Comparison of ENCODE assay signal across 11 cellular contexts in the genomic region with DNA sequence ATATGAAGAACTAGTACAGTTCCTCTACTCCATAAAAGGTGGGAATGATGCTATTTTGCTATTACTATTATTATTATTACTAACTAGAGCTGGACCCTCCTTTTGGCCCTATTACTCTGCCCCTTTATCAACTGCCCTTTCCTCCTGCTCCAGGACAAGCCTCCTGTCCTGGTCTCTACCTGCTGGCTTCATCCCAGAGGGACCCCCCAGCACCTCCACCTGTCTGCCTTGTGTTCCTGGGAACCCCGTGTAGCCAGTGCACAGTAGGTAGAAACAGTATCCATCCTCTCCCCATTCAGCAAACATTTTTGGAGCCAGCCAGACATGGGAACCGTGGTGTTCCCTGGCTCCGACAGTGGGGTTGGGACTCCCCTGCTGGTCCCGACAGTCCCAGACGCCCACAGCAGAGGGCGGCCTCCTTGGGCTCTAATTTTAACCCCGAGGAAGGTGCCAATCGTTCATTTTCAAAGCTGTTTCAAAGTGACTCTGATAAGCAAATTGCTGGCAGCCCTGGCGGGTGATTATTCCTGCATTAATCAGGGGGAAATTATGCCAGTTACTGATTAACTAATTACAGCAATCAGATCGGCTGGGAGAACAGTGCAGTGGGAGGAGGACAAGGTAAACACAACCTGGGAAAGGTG. TPM values are rescaled to one million over a fixed set of nuclear protein-coding genes. Genes with fewer than 3 reads are reported as not detected.
DNase-seq lines count a peak whose midpoint lies in the region; ATAC-seq and TF ChIP-seq lines count a peak whose summit lies in the region.
"Had no signal": no experiment of that assay in that cellular context is flagged by ENCODE, and none has a peak within 500 bp of the region (broad histone marks: within the 10 kb centered on the region; RNA-seq: fewer than 3 reads in every experiment).

No MANE protein-coding gene starts in this region.

- intact Hi-C loops in left ventricle myocardium inferior (cut with micrococcal nuclease): no loop called here
- intact Hi-C loops in activated T-helper 2 cell treated with anti-CD3 and anti-CD28 coated beads, Interferon-gamma antibody, Interleukin-2, Interleukin-4, amounts not matched to agents 10 μg/mL and 5 μg/mL and 100 μg/mL, durations not matched to agents 14 hours and 24 hours and 36 hours (cut with micrococcal nuclease): no loop called here

- H3K4me1 ChIP-seq in SK-N-SH (ENCODE audit: control insufficient read depth in 1 of 2, insufficient read depth in 2 of 2, low read depth in 1 of 2, low read length in 1 of 2) (peaks cover 0 to 23% of the 10 kb centered on the region in 2 experiments; a peak in 1 of 4 replicates), left ventricle myocardium inferior (peaks cover 8% of the 10 kb centered on the region), upper lobe of left lung (no peaks in the 10 kb centered on the region)

- peak; percentile 37 for TF ChIP-seq CTCF in SK-N-SH (IDR thresholded peaks at IDR 0.05)
- TF ChIP-seq CTCF in left ventricle myocardium inferior (IDR thresholded peaks at IDR 0.05; ENCODE audit: borderline replicate concordance): peak; percentile 59
- peak in 3 of 6 experiments; percentile 17 to 38 (median 29) for TF ChIP-seq CTCF in upper lobe of left lung (IDR thresholded peaks at IDR 0.05)

- no peak overlapping the region for H3K9ac ChIP-seq in SK-N-SH
- H3K9ac ChIP-seq: KMS-11 had no signal

- H3K9me3 ChIP-seq in SK-N-SH: no peaks in the 10 kb centered on the region
- no peaks in the 10 kb centered on the region for H3K9me3 ChIP-seq in left ventricle myocardium inferior (replicated peaks)
- no peaks in the 10 kb centered on the region for H3K9me3 ChIP-seq in upper lobe of left lung

- H3F3A ChIP-seq in SK-N-SH (replicated peaks; ENCODE audit: insufficient read depth): no peaks in the 10 kb centered on the region

- ATAC-seq in activated naive CD8-positive, alpha-beta T cell treated with anti-CD3 and anti-CD28 coated beads, Interleukin-2, amount 50 U/mL, for 24 hours: no peak
- ATAC-seq in upper lobe of left lung (ENCODE audit: low FRiP score in 2 of 2): peak in 1 of 2 donors; percentile 41
- ATAC-seq: activated naive CD4-positive, alpha-beta T cell treated with anti-CD3 and anti-CD28 coated beads, Interleukin-2, amount 50 U/mL, for 72 hours; naive thymus-derived CD4-positive, alpha-beta T cell had no signal

- 49% methylated on average over 10 of the region's 10 CpGs for WGBS in SK-N-SH (ENCODE audit: low lambda C conversion rate)
- WGBS in upper lobe of left lung, 2 donors: 14 to 44% methylated on average over 10 of the region's 10 CpGs

- TF ChIP-seq EP300 in SK-N-SH (IDR thresholded peaks at IDR 0.05; ENCODE audit: borderline replicate concordance in 1 of 2, low read depth in 1 of 2, low read length in 1 of 2): no peak
- no peak for TF ChIP-seq EP300 in upper lobe of left lung (IDR thresholded peaks at IDR 0.05)

- no peak overlapping the region for H2AFZ ChIP-seq in SK-N-SH (ENCODE audit: low read depth)

- CTCF ChIA-PET in SK-N-SH (lab: Yijun Ruan, JAX): interaction anchor here (0.6 to 1.7 kb wide), 4 partner anchors 9 to 49 kb away, joined by 3 to 5 read pairs (median 4); no protein-coding TSS in a partner anchor

- peak; percentile 3 for DNase-seq in activated naive CD8-positive, alpha-beta T cell treated with anti-CD3 and anti-CD28 coated beads, Interleukin-2, amount 50 U/mL, for 24 hours
- DNase-seq in activated naive CD8-positive, alpha-beta T cell treated with anti-CD3 and anti-CD28 coated beads for 36 hours: no peak
- DNase-seq in SK-N-SH (peak; percentile 50), left ventricle myocardium inferior (peak; percentile 19), upper lobe of left lung (peak; percentile 32 to 35), germinal center (ENCODE audit: low spot score) (no peak)
- DNase-seq in activated T-helper 2 cell treated with anti-CD3 and anti-CD28 coated beads, Interferon-gamma antibody, Interleukin-2, Interleukin-4, amounts not matched to agents 10 μg/mL and 5 μg/mL and 100 μg/mL, durations not matched to agents 14 hours and 24 hours and 36 hours (ENCODE audit: low spot score): no peak
- no peak for DNase-seq in activated CD8-positive, alpha-beta memory T cell treated with anti-CD3 and anti-CD28 coated beads for 24 hours
- DNase-seq: naive thymus-derived CD4-positive, alpha-beta T cell had no signal

- H3K9me3 Mint-ChIP-seq in activated naive CD8-positive, alpha-beta T cell treated with anti-CD3 and anti-CD28 coated beads, Interleukin-2, amount 50 U/mL, for 24 hours: no peaks in the 10 kb centered on the region
- no peaks in the 10 kb centered on the region for H3K9me3 Mint-ChIP-seq in activated naive CD8-positive, alpha-beta T cell treated with anti-CD3 and anti-CD28 coated beads for 36 hours
- no peaks in the 10 kb centered on the region for H3K9me3 Mint-ChIP-seq in activated T-helper 2 cell treated with anti-CD3 and anti-CD28 coated beads, Interferon-gamma antibody, Interleukin-2, Interleukin-4, amounts not matched to agents 10 μg/mL and 5 μg/mL and 100 μg/mL, durations not matched to agents 14 hours and 24 hours and 36 hours
- H3K9me3 Mint-ChIP-seq: activated naive CD4-positive, alpha-beta T cell treated with anti-CD3 and anti-CD28 coated beads, Interleukin-2, amount 50 U/mL, for 72 hours; naive thymus-derived CD4-positive, alpha-beta T cell had no signal

- TF ChIP-seq RAD21 in SK-N-SH (IDR thresholded peaks at IDR 0.05; ENCODE audit: low read length): peak; percentile 24; the same call in 1 of the 2 replicates

- peaks cover 18% of the 10 kb centered on the region for H3K27me3 Mint-ChIP-seq in activated naive CD8-positive, alpha-beta T cell treated with anti-CD3 and anti-CD28 coated beads, Interleukin-2, amount 50 U/mL, for 24 hours
- peaks cover 7% of the 10 kb centered on the region for H3K27me3 Mint-ChIP-seq in activated naive CD8-positive, alpha-beta T cell treated with anti-CD3 and anti-CD28 coated beads for 36 hours
- peaks cover 26% of the 10 kb centered on the region for H3K27me3 Mint-ChIP-seq in activated T-helper 2 cell treated with anti-CD3 and anti-CD28 coated beads, Interferon-gamma antibody, Interleukin-2, Interleukin-4, amounts not matched to agents 10 μg/mL and 5 μg/mL and 100 μg/mL, durations not matched to agents 14 hours and 24 hours and 36 hours (ENCODE audit: low read depth)

- no peaks in the 10 kb centered on the region for H3K79me2 ChIP-seq in SK-N-SH (ENCODE audit: insufficient read depth)

- H3K4me3 Mint-ChIP-seq in activated naive CD8-positive, alpha-beta T cell treated with anti-CD3 and anti-CD28 coated beads, Interleukin-2, amount 50 U/mL, for 24 hours: no peak overlapping the region
- no peak overlapping the region for H3K4me3 Mint-ChIP-seq in activated naive CD8-positive, alpha-beta T cell treated with anti-CD3 and anti-CD28 coated beads for 36 hours
- no peak overlapping the region for H3K4me3 Mint-ChIP-seq in activated T-helper 2 cell treated with anti-CD3 and anti-CD28 coated beads, Interferon-gamma antibody, Interleukin-2, Interleukin-4, amounts not matched to agents 10 μg/mL and 5 μg/mL and 100 μg/mL, durations not matched to agents 14 hours and 24 hours and 36 hours (ENCODE audit: low read depth)
- H3K4me3 Mint-ChIP-seq: naive thymus-derived CD4-positive, alpha-beta T cell had no signal

- H3K36me3 Mint-ChIP-seq in activated naive CD8-positive, alpha-beta T cell treated with anti-CD3 and anti-CD28 coated beads, Interleukin-2, amount 50 U/mL, for 24 hours (ENCODE audit: low read depth): no peaks in the 10 kb centered on the region
- no peaks in the 10 kb centered on the region for H3K36me3 Mint-ChIP-seq in activated naive CD8-positive, alpha-beta T cell treated with anti-CD3 and anti-CD28 coated beads for 36 hours
- H3K36me3 Mint-ChIP-seq in activated T-helper 2 cell treated with anti-CD3 and anti-CD28 coated beads, Interferon-gamma antibody, Interleukin-2, Interleukin-4, amounts not matched to agents 10 μg/mL and 5 μg/mL and 100 μg/mL, durations not matched to agents 14 hours and 24 hours and 36 hours (ENCODE audit: low read depth): no peaks in the 10 kb centered on the region
- H3K36me3 Mint-ChIP-seq: activated naive CD4-positive, alpha-beta T cell treated with anti-CD3 and anti-CD28 coated beads, Interleukin-2, amount 50 U/mL, for 72 hours; naive thymus-derived CD4-positive, alpha-beta T cell had no signal

- H3K4me3 ChIP-seq in SK-N-SH (ENCODE audit: low read depth in 2 of 2, low read length in 1 of 2): no peak overlapping the region
- no peak overlapping the region for H3K4me3 ChIP-seq in left ventricle myocardium inferior
- H3K4me3 ChIP-seq in upper lobe of left lung: no peak overlapping the region

- no peaks in the 10 kb centered on the region for H4K20me1 ChIP-seq in SK-N-SH (ENCODE audit: insufficient read depth)

- H3K4me1 Mint-ChIP-seq in activated naive CD8-positive, alpha-beta T cell treated with anti-CD3 and anti-CD28 coated beads, Interleukin-2, amount 50 U/mL, for 24 hours: no peaks in the 10 kb centered on the region
- peaks cover 2% of the 10 kb centered on the region for H3K4me1 Mint-ChIP-seq in activated naive CD8-positive, alpha-beta T cell treated with anti-CD3 and anti-CD28 coated beads for 36 hours
- no peaks in the 10 kb centered on the region for H3K4me1 Mint-ChIP-seq in activated T-helper 2 cell treated with anti-CD3 and anti-CD28 coated beads, Interferon-gamma antibody, Interleukin-2, Interleukin-4, amounts not matched to agents 10 μg/mL and 5 μg/mL and 100 μg/mL, durations not matched to agents 14 hours and 24 hours and 36 hours (ENCODE audit: low read depth)

- H3K4me2 ChIP-seq in SK-N-SH: no peak overlapping the region
- H3K4me2 ChIP-seq: KMS-11 had no signal

- H3K27me3 ChIP-seq in SK-N-SH (ENCODE audit: insufficient read depth): peaks cover 13% of the 10 kb centered on the region; the same call in 1 of the 2 replicates
- H3K27me3 ChIP-seq in left ventricle myocardium inferior (ENCODE audit: low read depth): peaks cover 39% of the 10 kb centered on the region
- peaks cover 0 to 4% (median 0%) of the 10 kb centered on the region in 4 donors for H3K27me3 ChIP-seq in upper lobe of left lung

- H3K27ac Mint-ChIP-seq in activated naive CD8-positive, alpha-beta T cell treated with anti-CD3 and anti-CD28 coated beads, Interleukin-2, amount 50 U/mL, for 24 hours: no peak overlapping the region
- no peak overlapping the region for H3K27ac Mint-ChIP-seq in activated naive CD8-positive, alpha-beta T cell treated with anti-CD3 and anti-CD28 coated beads for 36 hours
- H3K27ac Mint-ChIP-seq in activated T-helper 2 cell treated with anti-CD3 and anti-CD28 coated beads, Interferon-gamma antibody, Interleukin-2, Interleukin-4, amounts not matched to agents 10 μg/mL and 5 μg/mL and 100 μg/mL, durations not matched to agents 14 hours and 24 hours and 36 hours: no peak overlapping the region
- H3K27ac Mint-ChIP-seq: activated naive CD4-positive, alpha-beta T cell treated with anti-CD3 and anti-CD28 coated beads, Interleukin-2, amount 50 U/mL, for 72 hours had no signal

- H3K27ac ChIP-seq in SK-N-SH (ENCODE audit: low read depth in 2 of 2, low read length in 1 of 2) (no peak overlapping the region), left ventricle myocardium inferior (replicated peaks) (no peak overlapping the region), upper lobe of left lung (no peak overlapping the region)
- H3K27ac ChIP-seq: KMS-11 had no signal

- H3K9me2 ChIP-seq in SK-N-SH: no peaks in the 10 kb centered on the region

- H3K36me3 ChIP-seq in SK-N-SH (replicated peaks in 1 of 2; ENCODE audit: control insufficient read depth in 1 of 2, insufficient read depth in 2 of 2, low read length in 1 of 2) (no peaks in the 10 kb centered on the region), left ventricle myocardium inferior (no peaks in the 10 kb centered on the region), upper lobe of left lung (no peaks in the 10 kb centered on the region)

- POLR2A ChIA-PET in SK-N-SH (lab: Yijun Ruan, JAX): interaction anchor here (0.7 kb wide), 1 partner anchor 12 kb away, joined by 3 read pairs; no protein-coding TSS in a partner anchor

- no peak for TF ChIP-seq POLR2A in upper lobe of left lung (IDR thresholded peaks at IDR 0.05)

RNA-seq across cellular contexts. Expression of a gene that starts 44.2 kb away (rescaled TPM):
- 1 to 10 TPM in 1 of 2 experiments, under 1 TPM in 1; 0.89 to 1.2 TPM for total RNA-seq in activated naive CD8-positive, alpha-beta T cell treated with anti-CD3 and anti-CD28 coated beads for 36 hours
- polyA plus RNA-seq in SK-N-SH (2012; rRNA removed): 4.4 and 5.1 TPM in 2 replicates
- 1.5 and 2.0 TPM in 2 replicates for polyA plus RNA-seq in SK-N-SH (2012; cell fraction: cytosol; rRNA removed)
- polyA plus RNA-seq in SK-N-SH (2012; cell fraction: nucleus; rRNA removed): 9.9 and 16.9 TPM in 2 replicates
- total RNA-seq in left ventricle myocardium inferior (3.3 TPM), upper lobe of left lung (10 to 100 TPM in 2 of 6 donors, 1 to 10 TPM in 4; 3.1 to 19.6 (median 5.8) TPM)
- total RNA-seq in activated T-helper 2 cell treated with anti-CD3 and anti-CD28 coated beads, Interferon-gamma antibody, Interleukin-2, Interleukin-4, amounts not matched to agents 10 μg/mL and 5 μg/mL and 100 μg/mL, durations not matched to agents 14 hours and 24 hours and 36 hours: 1.8 and 2.1 TPM in 2 replicates

Comparison
In these comparisons a context has a peak if more than half of its experiments do, and no peak if none do; other contexts are left out.
1. DNase-seq: peak in activated naive CD8-positive, alpha-beta T cell treated with anti-CD3 and anti-CD28 coated beads, Interleukin-2, amount 50 U/mL, for 24 hours (single experiment), SK-N-SH (single experiment), left ventricle myocardium inferior (single experiment) and upper lobe of left lung (2 of 2); none in activated naive CD8-positive, alpha-beta T cell treated with anti-CD3 and anti-CD28 coated beads for 36 hours (single experiment), germinal center (single experiment), activated T-helper 2 cell treated with anti-CD3 and anti-CD28 coated beads, Interferon-gamma antibody, Interleukin-2, Interleukin-4, amounts not matched to agents 10 μg/mL and 5 μg/mL and 100 μg/mL, durations not matched to agents 14 hours and 24 hours and 36 hours (single experiment) and activated CD8-positive, alpha-beta memory T cell treated with anti-CD3 and anti-CD28 coated beads for 24 hours (single experiment).